32 cellular contexts compared by ENCODE assay signal in the genomic region with DNA sequence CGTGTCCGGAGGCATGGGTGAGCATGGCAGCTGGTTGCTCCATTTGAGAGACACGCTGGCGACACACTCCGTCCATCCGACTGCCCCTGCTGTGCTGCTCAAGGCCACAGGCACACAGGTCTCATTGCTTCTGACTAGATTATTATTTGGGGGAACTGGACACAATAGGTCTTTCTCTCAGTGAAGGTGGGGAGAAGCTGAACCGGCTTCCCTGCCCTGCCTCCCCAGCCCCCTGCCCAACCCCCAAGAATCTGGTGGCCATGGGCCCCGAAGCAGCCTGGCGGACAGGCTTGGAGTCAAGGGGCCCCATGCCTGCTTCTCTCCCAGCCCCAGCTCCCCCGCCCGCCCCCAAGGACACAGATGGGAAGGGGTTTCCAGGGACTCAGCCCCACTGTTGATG. TPM values are rescaled to one million over a fixed set of nuclear protein-coding genes. Genes with fewer than 3 reads are reported as not detected.
"Had no signal": no experiment of that assay in that cellular context is flagged by ENCODE, and none has a peak within 500 bp of the region (broad histone marks: within the 10 kb centered on the region; RNA-seq: fewer than 3 reads in every experiment).

No MANE protein-coding gene starts in this region.

- H3K4me3 Mint-ChIP-seq: activated CD4-positive, alpha-beta memory T cell treated with anti-CD3 and anti-CD28 coated beads for 36 hours; activated CD4-positive, alpha-beta T cell treated with anti-CD3 and anti-CD28 coated beads for 36 hours; activated CD4-positive, alpha-beta T cell treated with anti-CD3 and anti-CD28 coated beads, Interleukin-2, amount 10 ng/mL, durations not matched to agents 7 days and 5 days; activated naive CD4-positive, alpha-beta T cell treated with anti-CD3 and anti-CD28 coated beads, Interleukin-2, amount 10 ng/mL, durations not matched to agents 7 days and 5 days; activated naive CD8-positive, alpha-beta T cell; activated naive CD8-positive, alpha-beta T cell treated with anti-CD3 and anti-CD28 coated beads, Interleukin-2, amount 50 U/mL, for 24 hours; activated T-cell treated with anti-CD3 and anti-CD28 coated beads, Interleukin-2, amount 50 U/mL, for 4 hours; activated T-helper 1 cell treated with anti-CD3 and anti-CD28 coated beads, Interleukin-12 subunit alpha, Interleukin-12 subunit beta, Interleukin-2, Interleukin-4 antibody, amounts not matched to agents 30 ng/mL and 10 ng/mL and 1 ng/mL, durations not matched to agents 14 hours and 24 hours and 36 hours; central memory CD8-positive, alpha-beta T cell had no signal

- H3K27me3 Mint-ChIP-seq: activated CD4-positive, alpha-beta memory T cell treated with anti-CD3 and anti-CD28 coated beads for 36 hours; activated CD4-positive, alpha-beta T cell treated with anti-CD3 and anti-CD28 coated beads for 36 hours; activated CD4-positive, alpha-beta T cell treated with anti-CD3 and anti-CD28 coated beads, Interleukin-2, amount 10 ng/mL, durations not matched to agents 7 days and 5 days; activated naive CD4-positive, alpha-beta T cell treated with anti-CD3 and anti-CD28 coated beads, Interleukin-2, amount 10 ng/mL, durations not matched to agents 7 days and 5 days; activated naive CD8-positive, alpha-beta T cell; activated naive CD8-positive, alpha-beta T cell treated with anti-CD3 and anti-CD28 coated beads, Interleukin-2, amount 50 U/mL, for 24 hours; central memory CD8-positive, alpha-beta T cell had no signal

- H3K27me3 ChIP-seq: brain microvascular endothelial cell, cardiac muscle cell, SJCRH30 had no signal

- H3K9me3 Mint-ChIP-seq: central memory CD8-positive, alpha-beta T cell had no signal

- ATAC-seq: activated CD4-positive, alpha-beta T cell treated with anti-CD3 and anti-CD28 coated beads for 36 hours; activated T-cell treated with anti-CD3 and anti-CD28 coated beads, Interleukin-2, amount 50 U/mL, for 4 hours; Panc1 had no signal

- H3K27ac ChIP-seq: brain microvascular endothelial cell, cardiac muscle cell, SK-N-MC had no signal

- H3K4me3 ChIP-seq: cardiac muscle cell, SJCRH30, SK-N-MC had no signal

- DNase-seq: activated CD4-positive, alpha-beta memory T cell treated with anti-CD3 and anti-CD28 coated beads for 36 hours; activated CD4-positive, alpha-beta T cell treated with anti-CD3 and anti-CD28 coated beads for 36 hours; activated CD4-positive, alpha-beta T cell treated with anti-CD3 and anti-CD28 coated beads, Interleukin-2, amount 10 ng/mL, durations not matched to agents 7 days and 5 days; activated CD8-positive, alpha-beta memory T cell treated with anti-CD3 and anti-CD28 coated beads, Interleukin-2, amount 50 U/mL, for 4 hours; activated naive CD4-positive, alpha-beta T cell treated with anti-CD3 and anti-CD28 coated beads, Interleukin-2, amount 10 ng/mL, durations not matched to agents 7 days and 5 days; activated naive CD8-positive, alpha-beta T cell treated with anti-CD3 and anti-CD28 coated beads, Interleukin-2, amount 50 U/mL, for 24 hours; activated T-cell treated with anti-CD3 and anti-CD28 coated beads for 4 hours; activated T-cell treated with anti-CD3 and anti-CD28 coated beads, Interleukin-2, amount 50 U/mL, for 4 hours; anterior cingulate cortex; brain microvascular endothelial cell; KG1; NCI-H1092 treated with DMSO at 0.1 percent for 48 hours; NCI-H1417; NCI-H187 treated with DMSO at 0.1 percent for 48 hours; NCI-H2081; NCI-H226; NCI-H446 treated with DMSO at 0.1 percent for 48 hours; NCI-H524; NCI-H69; SHP77; SJCRH30; T1000 had no signal

- H3K9me3 ChIP-seq: SJCRH30 had no signal

- H3K27ac Mint-ChIP-seq: activated CD4-positive, alpha-beta memory T cell treated with anti-CD3 and anti-CD28 coated beads for 36 hours; activated CD4-positive, alpha-beta T cell treated with anti-CD3 and anti-CD28 coated beads, Interleukin-2, amount 10 ng/mL, durations not matched to agents 7 days and 5 days; activated naive CD4-positive, alpha-beta T cell treated with anti-CD3 and anti-CD28 coated beads, Interleukin-2, amount 10 ng/mL, durations not matched to agents 7 days and 5 days; activated naive CD8-positive, alpha-beta T cell; activated naive CD8-positive, alpha-beta T cell treated with anti-CD3 and anti-CD28 coated beads, Interleukin-2, amount 50 U/mL, for 24 hours; activated T-helper 1 cell treated with anti-CD3 and anti-CD28 coated beads, Interleukin-12 subunit alpha, Interleukin-12 subunit beta, Interleukin-2, Interleukin-4 antibody, amounts not matched to agents 30 ng/mL and 10 ng/mL and 1 ng/mL, durations not matched to agents 14 hours and 24 hours and 36 hours had no signal

RNA-seq across cellular contexts. Expression of gene PGPEP1L, which starts 49.5 kb away (rescaled TPM):
- total RNA-seq: activated CD4-positive, alpha-beta memory T cell treated with anti-CD3 and anti-CD28 coated beads for 36 hours; activated CD4-positive, alpha-beta T cell treated with anti-CD3 and anti-CD28 coated beads for 36 hours; activated CD4-positive, alpha-beta T cell treated with anti-CD3 and anti-CD28 coated beads, Interleukin-2, amount 10 ng/mL, durations not matched to agents 7 days and 5 days; activated T-cell treated with anti-CD3 and anti-CD28 coated beads, Interleukin-2, amount 50 U/mL, for 4 hours; activated T-helper 1 cell treated with anti-CD3 and anti-CD28 coated beads, Interleukin-12 subunit alpha, Interleukin-12 subunit beta, Interleukin-2, Interleukin-4 antibody, amounts not matched to agents 30 ng/mL and 10 ng/mL and 1 ng/mL, durations not matched to agents 14 hours and 24 hours and 36 hours; cardiac muscle cell; LHCN-M2; RPMI7951; SJCRH30; T-helper 1 cell treated with Interleukin-12 subunit alpha and Interleukin-12 subunit beta and Interleukin-4 antibody, amounts not matched to agents 30 ng/mL and 1 ng/mL, for 36 hours; T-helper 2 cell treated with Interferon-gamma antibody and Interleukin-4, amounts not matched to agents 100 ng/mL and 5 ng/mL, for 36 hours had no signal
- polyA plus RNA-seq: cardiac muscle cell had no signal
